Comparison of ENCODE assay signal across 17 cellular contexts in genomic region chr11:69907611-69908010, GRCh38.
DNase-seq lines count a peak whose midpoint lies in the region; ATAC-seq and TF ChIP-seq lines count a peak whose summit lies in the region.
"Had no signal": no experiment of that assay in that cellular context is flagged by ENCODE, and none has a peak within 500 bp of the region (broad histone marks: within the 10 kb centered on the region; RNA-seq: fewer than 3 reads in every experiment).

No MANE protein-coding gene starts in this region.

- H3K27ac ChIP-seq in right cardiac atrium (ENCODE audit: low read length): no peak overlapping the region
- H3K27ac ChIP-seq in left ventricle myocardium inferior (replicated peaks): no peak overlapping the region
- H3K27ac ChIP-seq in lower lobe of right lung: no peak overlapping the region
- H3K27ac ChIP-seq in aorta (ENCODE audit: low read depth in 1 of 2, low read length in 2 of 2): no peak overlapping the region

- ATAC-seq in right cardiac atrium (no peak), lower lobe of right lung (no peak), aorta (ENCODE audit: low FRiP score) (no peak)

- H3K27me3 Mint-ChIP-seq in osteocyte (ENCODE audit: unreplicated experiment): peaks cover 39% of the 10 kb centered on the region

- no peaks in the 10 kb centered on the region for H3K36me3 Mint-ChIP-seq in osteocyte (ENCODE audit: unreplicated experiment)
- H3K36me3 Mint-ChIP-seq: CD4-positive, CD25-positive, alpha-beta regulatory T cell had no signal

- WGBS in right cardiac atrium: 89% methylated on average over 11 of the region's 11 CpGs
- WGBS in aorta, 2 donors: 96 to 98% methylated on average over 11 of the region's 11 CpGs

- H3K4me3 ChIP-seq in right cardiac atrium (ENCODE audit: low read length) (no peak overlapping the region), left ventricle myocardium inferior (no peak overlapping the region), lower lobe of right lung (no peak overlapping the region), aorta (ENCODE audit: low read length in 2 of 2) (no peak overlapping the region)

- DNase-seq in right cardiac atrium (peak in 2 of 3 donors; percentile 1 to 16), left ventricle myocardium inferior (no peak), lower lobe of right lung (peak; percentile 13), posterior vena cava (ENCODE audit: low spot score) (peak; percentile 74), aorta (peak; percentile 18 to 67), UCSD-AML1 (lab: John Stamatoyannopoulos, UW; ENCODE audit: unreplicated experiment) (no peak), NCI-H1694 (lab: John Stamatoyannopoulos, UW) (no peak), osteocyte (ENCODE audit: extremely low spot score, unreplicated experiment) (no peak)
- DNase-seq: C1 segment of cervical spinal cord; Caco-2; CD4-positive, CD25-positive, alpha-beta regulatory T cell; DMS153; DMS79; GDM1; GOT3; H7 had no signal

- H3K27ac Mint-ChIP-seq in osteocyte (ENCODE audit: unreplicated experiment): no peak overlapping the region
- H3K27ac Mint-ChIP-seq: B cell had no signal

- no peaks in the 10 kb centered on the region for H3K9me3 ChIP-seq in right cardiac atrium (ENCODE audit: control insufficient read depth, low read length)
- H3K9me3 ChIP-seq in left ventricle myocardium inferior (replicated peaks): no peaks in the 10 kb centered on the region
- H3K9me3 ChIP-seq in lower lobe of right lung: no peaks in the 10 kb centered on the region
- H3K9me3 ChIP-seq in aorta (ENCODE audit: control insufficient read depth, low read length): no peaks in the 10 kb centered on the region
- H3K9me3 ChIP-seq: Caco-2 had no signal

- no peak for TF ChIP-seq CTCF in left ventricle myocardium inferior (IDR thresholded peaks at IDR 0.05; ENCODE audit: borderline replicate concordance)
- TF ChIP-seq CTCF in lower lobe of right lung (IDR thresholded peaks at IDR 0.05): no peak
- TF ChIP-seq CTCF in osteocyte (IDR thresholded peaks at IDR 0.05): no peak

- H3K27me3 ChIP-seq in right cardiac atrium (ENCODE audit: control insufficient read depth, insufficient read depth): no peaks in the 10 kb centered on the region
- peaks cover 58% of the 10 kb centered on the region for H3K27me3 ChIP-seq in left ventricle myocardium inferior (ENCODE audit: low read depth)
- H3K27me3 ChIP-seq in lower lobe of right lung (ENCODE audit: low read depth): peaks cover 39% of the 10 kb centered on the region
- H3K27me3 ChIP-seq in aorta (ENCODE audit: control insufficient read depth in 1 of 2, insufficient read depth in 2 of 2, low read length in 1 of 2): no peaks in the 10 kb centered on the region

- H3K36me3 ChIP-seq in left ventricle myocardium inferior (no peaks in the 10 kb centered on the region), lower lobe of right lung (no peaks in the 10 kb centered on the region), aorta (ENCODE audit: control insufficient read depth in 1 of 2, insufficient read depth in 2 of 2, low read length in 1 of 2) (no peaks in the 10 kb centered on the region)

- H3K4me3 Mint-ChIP-seq in osteocyte (ENCODE audit: unreplicated experiment): no peak overlapping the region
- H3K4me3 Mint-ChIP-seq: B cell; CD4-positive, CD25-positive, alpha-beta regulatory T cell had no signal

- no peaks in the 10 kb centered on the region for H3K4me1 ChIP-seq in right cardiac atrium (ENCODE audit: control insufficient read depth, insufficient read depth, low read length)
- H3K4me1 ChIP-seq in left ventricle myocardium inferior: peaks cover 20% of the 10 kb centered on the region
- H3K4me1 ChIP-seq in lower lobe of right lung: no peaks in the 10 kb centered on the region
- H3K4me1 ChIP-seq in aorta (ENCODE audit: control insufficient read depth in 1 of 2, insufficient read depth in 2 of 2, low read length in 2 of 2): no peaks in the 10 kb centered on the region

- intact Hi-C loops in right cardiac atrium (cut with DNase I) (no loop called here), left ventricle myocardium inferior (cut with micrococcal nuclease) (no loop called here), lower lobe of right lung (cut with DNase I) (no loop called here), posterior vena cava (cut with DNase I) (no loop called here), aorta (cut with DNase I) (no loop called here)

- no peaks in the 10 kb centered on the region for H3K9me3 Mint-ChIP-seq in osteocyte (ENCODE audit: unreplicated experiment)
- H3K9me3 Mint-ChIP-seq: CD4-positive, CD25-positive, alpha-beta regulatory T cell had no signal

- H3K4me1 Mint-ChIP-seq in osteocyte (ENCODE audit: unreplicated experiment): peaks cover 4% of the 10 kb centered on the region
- H3K4me1 Mint-ChIP-seq: B cell; CD4-positive, CD25-positive, alpha-beta regulatory T cell had no signal

Comparison
In these comparisons a context has a peak if more than half of its experiments do, and no peak if none do; other contexts are left out.
1. DNase-seq: peak in right cardiac atrium (2 of 3), lower lobe of right lung (single experiment), posterior vena cava (single experiment) and aorta (2 of 2); none in left ventricle myocardium inferior (single experiment), UCSD-AML1 (single experiment), NCI-H1694 (single experiment) and osteocyte (single experiment).